Comparison of ENCODE assay signal across 19 cellular contexts in genomic region chr15:57494575-57494974, GRCh38.
DNase-seq lines count a peak whose midpoint lies in the region; ATAC-seq and TF ChIP-seq lines count a peak whose summit lies in the region.
"Had no signal": no experiment of that assay in that cellular context is flagged by ENCODE, and none has a peak within 500 bp of the region (broad histone marks: within the 10 kb centered on the region; RNA-seq: fewer than 3 reads in every experiment).

No MANE protein-coding gene starts in this region.

- peaks cover 17% of the 10 kb centered on the region for H3K27me3 Mint-ChIP-seq in activated T-helper 17 cell treated with anti-CD3 and anti-CD28 coated beads, Interleukin-2, amount 50 U/mL, for 72 hours
- H3K27me3 Mint-ChIP-seq in activated T-cell treated with anti-CD3 and anti-CD28 coated beads, Interleukin-2, amount 50 U/mL, for 24 hours: peaks cover 20% of the 10 kb centered on the region
- H3K27me3 Mint-ChIP-seq in activated CD8-positive, alpha-beta memory T cell treated with anti-CD3 and anti-CD28 coated beads, Interleukin-2, amount 10 ng/mL, durations not matched to agents 7 days and 5 days: peaks cover 37% of the 10 kb centered on the region
- H3K27me3 Mint-ChIP-seq: IgD-negative memory B cell had no signal

- H3K27ac ChIP-seq in right atrium auricular region (peak overlapping the region in 1 of 2 donors; percentile 45), cardiac muscle cell (peak overlapping the region; percentile 96), mesodermal cell (ENCODE audit: low read depth, low read length, severe bottlenecking) (peak overlapping the region; percentile 93)
- H3K27ac ChIP-seq: 22Rv1 had no signal

- no peak overlapping the region for H3K4me3 ChIP-seq in right atrium auricular region
- no peak overlapping the region for H3K4me3 ChIP-seq in cardiac muscle cell
- no peak overlapping the region for H3K4me3 ChIP-seq in mesodermal cell (ENCODE audit: extremely low read depth, insufficient read depth, low read length, poor library complexity, severe bottlenecking)

- no peaks in the 10 kb centered on the region for H3K36me3 ChIP-seq in right atrium auricular region
- H3K36me3 ChIP-seq in cardiac muscle cell: no peaks in the 10 kb centered on the region
- peaks cover 35% of the 10 kb centered on the region for H3K36me3 ChIP-seq in mesodermal cell (ENCODE audit: control insufficient read depth, insufficient read depth, low read length)

- H3K4me1 Mint-ChIP-seq in activated T-helper 17 cell treated with anti-CD3 and anti-CD28 coated beads, Interleukin-2, amount 50 U/mL, for 72 hours: peaks cover 3% of the 10 kb centered on the region
- no peaks in the 10 kb centered on the region for H3K4me1 Mint-ChIP-seq in activated T-cell treated with anti-CD3 and anti-CD28 coated beads, Interleukin-2, amount 50 U/mL, for 24 hours (ENCODE audit: low read depth)
- H3K4me1 Mint-ChIP-seq in activated CD8-positive, alpha-beta memory T cell treated with anti-CD3 and anti-CD28 coated beads, Interleukin-2, amount 10 ng/mL, durations not matched to agents 7 days and 5 days: peaks cover 6% of the 10 kb centered on the region
- H3K4me1 Mint-ChIP-seq: CD14-positive monocyte had no signal

- H3K9me3 ChIP-seq in right atrium auricular region (no peaks in the 10 kb centered on the region), cardiac muscle cell (ENCODE audit: low read depth) (no peaks in the 10 kb centered on the region), mesodermal cell (ENCODE audit: control insufficient read depth, low read length) (no peaks in the 10 kb centered on the region)

- DNase-seq in Right ventricle myocardium inferior (ENCODE audit: missing footprints) (no peak), right atrium auricular region (ENCODE audit: low spot score) (no peak), cardiac muscle cell (ENCODE audit: low read depth in 1 of 2, low spot score in 1 of 2) (no peak)
- DNase-seq in activated T-cell treated with anti-CD3 and anti-CD28 coated beads, Interleukin-2, amount 50 U/mL, for 24 hours: no peak
- DNase-seq in stimulated activated CD4-positive, alpha-beta T cell treated with anti-CD3 and anti-CD28 coated beads, Interleukin-4, amount 100 ng/mL, for 24 hours: no peak
- DNase-seq in activated CD8-positive, alpha-beta memory T cell treated with anti-CD3 and anti-CD28 coated beads, Interleukin-2, amount 10 ng/mL, durations not matched to agents 7 days and 5 days: no peak
- DNase-seq: H7, MV-4-11, NCI-H1105 treated with DMSO at 0.1 percent for 48 hours, NCI-H1694, NCI-H2081 treated with DMSO at 0.1 percent for 48 hours, NCI-H2171 treated with DMSO at 0.1 percent for 48 hours, NCI-H524 treated with DMSO at 0.1 percent for 48 hours, SHP77 had no signal

- TF ChIP-seq CTCF in right atrium auricular region (IDR thresholded peaks at IDR 0.05): no peak
- no peak for TF ChIP-seq CTCF in cardiac muscle cell (IDR thresholded peaks at IDR 0.05; ENCODE audit: low read depth, low read length)

- H3K4me1 ChIP-seq in right atrium auricular region (peaks cover 0 to 28% of the 10 kb centered on the region in 2 donors), cardiac muscle cell (ENCODE audit: low read depth) (peaks cover 76% of the 10 kb centered on the region), mesodermal cell (ENCODE audit: control insufficient read depth, insufficient read depth, low read length, poor library complexity, severe bottlenecking) (peaks cover 33% of the 10 kb centered on the region)

- no peaks in the 10 kb centered on the region for H3K36me3 Mint-ChIP-seq in activated T-helper 17 cell treated with anti-CD3 and anti-CD28 coated beads, Interleukin-2, amount 50 U/mL, for 72 hours (ENCODE audit: low read depth)
- H3K36me3 Mint-ChIP-seq in activated T-cell treated with anti-CD3 and anti-CD28 coated beads, Interleukin-2, amount 50 U/mL, for 24 hours (ENCODE audit: low read depth): no peaks in the 10 kb centered on the region
- H3K36me3 Mint-ChIP-seq in activated CD8-positive, alpha-beta memory T cell treated with anti-CD3 and anti-CD28 coated beads, Interleukin-2, amount 10 ng/mL, durations not matched to agents 7 days and 5 days: no peaks in the 10 kb centered on the region
- H3K36me3 Mint-ChIP-seq: CD14-positive monocyte had no signal

- intact Hi-C loops in Right ventricle myocardium inferior (cut with DNase I): loop anchor here (2.0 kb wide), 1 partner anchor 112 kb away; no protein-coding TSS in a partner anchor

- no peak overlapping the region for H3K4me3 Mint-ChIP-seq in activated T-helper 17 cell treated with anti-CD3 and anti-CD28 coated beads, Interleukin-2, amount 50 U/mL, for 72 hours
- no peak overlapping the region for H3K4me3 Mint-ChIP-seq in activated T-cell treated with anti-CD3 and anti-CD28 coated beads, Interleukin-2, amount 50 U/mL, for 24 hours
- H3K4me3 Mint-ChIP-seq in activated CD8-positive, alpha-beta memory T cell treated with anti-CD3 and anti-CD28 coated beads, Interleukin-2, amount 10 ng/mL, durations not matched to agents 7 days and 5 days: no peak overlapping the region
- H3K4me3 Mint-ChIP-seq: CD14-positive monocyte, IgD-negative memory B cell had no signal

- 98 to 100% methylated on average over 3 of the region's 4 CpGs for WGBS in mesodermal cell (ENCODE audit: insufficient coverage in 2 of 2), 2 experiments

- no peaks in the 10 kb centered on the region for H3K27me3 ChIP-seq in right atrium auricular region
- no peaks in the 10 kb centered on the region for H3K27me3 ChIP-seq in cardiac muscle cell

- ATAC-seq in Right ventricle myocardium inferior: peak; percentile 70
- no peak for ATAC-seq in activated T-helper 17 cell treated with anti-CD3 and anti-CD28 coated beads, Interleukin-2, amount 50 U/mL, for 72 hours (replicated peaks)
- ATAC-seq in activated CD8-positive, alpha-beta memory T cell treated with anti-CD3 and anti-CD28 coated beads, Interleukin-2, amount 10 ng/mL, durations not matched to agents 7 days and 5 days: no peak

- H3K9me3 Mint-ChIP-seq in activated T-helper 17 cell treated with anti-CD3 and anti-CD28 coated beads, Interleukin-2, amount 50 U/mL, for 72 hours: no peaks in the 10 kb centered on the region
- H3K9me3 Mint-ChIP-seq in activated T-cell treated with anti-CD3 and anti-CD28 coated beads, Interleukin-2, amount 50 U/mL, for 24 hours: no peaks in the 10 kb centered on the region
- no peaks in the 10 kb centered on the region for H3K9me3 Mint-ChIP-seq in activated CD8-positive, alpha-beta memory T cell treated with anti-CD3 and anti-CD28 coated beads, Interleukin-2, amount 10 ng/mL, durations not matched to agents 7 days and 5 days (ENCODE audit: low read depth)
- H3K9me3 Mint-ChIP-seq: CD14-positive monocyte, IgD-negative memory B cell had no signal

- CTCF ChIA-PET in activated CD8-positive, alpha-beta memory T cell treated with anti-CD3 and anti-CD28 coated beads, Interleukin-2, amount 10 ng/mL, durations not matched to agents 7 days and 5 days (lab: Charles Lee): interaction anchor here (1.0 to 1.1 kb wide), 2 partner anchors 14 to 34 kb away, joined by 3 to 5 read pairs; no protein-coding TSS in a partner anchor

- no peak overlapping the region for H3K27ac Mint-ChIP-seq in activated T-helper 17 cell treated with anti-CD3 and anti-CD28 coated beads, Interleukin-2, amount 50 U/mL, for 72 hours
- H3K27ac Mint-ChIP-seq in activated T-cell treated with anti-CD3 and anti-CD28 coated beads, Interleukin-2, amount 50 U/mL, for 24 hours: no peak overlapping the region
- H3K27ac Mint-ChIP-seq in activated CD8-positive, alpha-beta memory T cell treated with anti-CD3 and anti-CD28 coated beads, Interleukin-2, amount 10 ng/mL, durations not matched to agents 7 days and 5 days: no peak overlapping the region
- H3K27ac Mint-ChIP-seq: CD14-positive monocyte, IgD-negative memory B cell had no signal
